Comparison of ENCODE assay signal across 9 cellular contexts in genomic region chr1:120913651-120914389, GRCh38. TPM values are rescaled to one million over a fixed set of nuclear protein-coding genes. Genes with fewer than 3 reads are reported as not detected.
A peak's percentile ranks its signal among the peaks of the same experiment; 100 is the strongest.
DNase-seq lines count a peak whose midpoint lies in the region; ATAC-seq, FAIRE-seq and TF ChIP-seq lines count a peak whose summit lies in the region.
"Not testable (repeated sequence)": the region's sequence is repeated elsewhere in the genome, so short reads cannot be mapped to it uniquely, and the experiment has no call there.
"Had no signal": no experiment of that assay in that cellular context is flagged by ENCODE, and none has a peak within 500 bp of the region (broad histone marks: within the 10 kb centered on the region; RNA-seq: fewer than 3 reads in every experiment).

No MANE protein-coding gene starts in this region.

- not testable (repeated sequence) for H3K4me1 Mint-ChIP-seq in CD4-positive, alpha-beta T cell (ENCODE audit: low read depth)

- not testable (repeated sequence) for H3K36me3 Mint-ChIP-seq in CD4-positive, alpha-beta T cell (ENCODE audit: low read depth)

- H3K9me3 Mint-ChIP-seq in CD4-positive, alpha-beta T cell, result not testable (repeated sequence)

- intact Hi-C loops in CD4-positive, alpha-beta T cell (cut with DNase I, micrococcal nuclease); posterior cingulate gyrus (cut with DNase I): not testable (repeated sequence)

- ATAC-seq in CD4-positive, alpha-beta T cell (ENCODE audit: poor library complexity), result not testable (repeated sequence)

- peak overlapping the region; percentile 77 for H3K27ac ChIP-seq in CD4-positive, alpha-beta T cell (ENCODE audit: low read depth, low read length)
- peak overlapping the region; percentile 46 for H3K27ac ChIP-seq in KOPT-K1 (ENCODE audit: low read depth, low read length, poor library complexity, severe bottlenecking)

- peak overlapping the region; percentile 97 for H3K4me3 Mint-ChIP-seq in CD4-positive, alpha-beta T cell

- not testable (repeated sequence) for H3K27me3 ChIP-seq in CD4-positive, alpha-beta T cell (ENCODE audit: control insufficient read depth, insufficient read depth, low read length); bronchial epithelial cell (ENCODE audit: control insufficient read depth, insufficient read depth, low read length)

- H3K4me3 ChIP-seq in bronchial epithelial cell (ENCODE audit: low read depth, low read length), result peak overlapping the region; percentile 44

- POLR2A ChIA-PET in CD4-positive, alpha-beta T cell (lab: Charles Lee), result not testable (repeated sequence)

- not testable (repeated sequence) for TF ChIP-seq CTCF in CD4-positive, alpha-beta T cell (IDR thresholded peaks at IDR 0.05); bronchial epithelial cell (IDR thresholded peaks at IDR 0.05; ENCODE audit: insufficient read depth, low read length, severe bottlenecking)

- not testable (repeated sequence) for H3K9me3 ChIP-seq in CD4-positive, alpha-beta T cell (ENCODE audit: control insufficient read depth, low read length); KOPT-K1 (ENCODE audit: insufficient read depth, low read length, poor library complexity, severe bottlenecking)

- CTCF ChIA-PET in CD4-positive, alpha-beta T cell (lab: Charles Lee), result not testable (repeated sequence)

- H3K27ac Mint-ChIP-seq in CD4-positive, alpha-beta T cell, result peak overlapping the region; percentile 96

- H3K36me3 ChIP-seq in KOPT-K1 (ENCODE audit: insufficient read depth, low read length); bronchial epithelial cell (ENCODE audit: control insufficient read depth, insufficient read depth, low read length): not testable (repeated sequence)

- not testable (repeated sequence) for H3K27me3 Mint-ChIP-seq in CD4-positive, alpha-beta T cell

- DNase-seq in CD4-positive, alpha-beta T cell, result peak; percentile 7 to 80 (median 66)
- DNase-seq in SW480 (ENCODE audit: low spot score) (peak; percentile 46), bronchial epithelial cell (ENCODE audit: low read depth) (peak; percentile 14), iris pigment epithelial cell (ENCODE audit: low read depth) (peak; percentile 16), posterior cingulate gyrus (peak in 8 of 10 donors; percentile 6 to 92 (median 35))
- peak; percentile 83 for DNase-seq in activated CD8-positive, alpha-beta memory T cell treated with anti-CD3 and anti-CD28 coated beads, Interleukin-2, amount 50 U/mL, for 48 hours
- DNase-seq in stimulated activated CD8-positive, alpha-beta memory T cell treated with anti-CD3 and anti-CD28 coated beads, Interleukin-2, amount 100 ng/mL, for 48 hours (ENCODE audit: low read depth in 2 of 2), result peak; percentile 16 to 51

- not testable (repeated sequence) for FAIRE-seq in bronchial epithelial cell (lab: Jason Lieb, UNC)

RNA-seq across cellular contexts. Expression of gene PPIAL4A, which starts 24.2 kb away (rescaled TPM):
- total RNA-seq in CD4-positive, alpha-beta T cell, result not detected
- not detected in 2 replicates for total RNA-seq in bronchial epithelial cell
- total RNA-seq: T-helper 1 cell treated with Interleukin-12 subunit alpha and Interleukin-12 subunit beta and Interleukin-4 antibody, amounts not matched to agents 30 ng/mL and 1 ng/mL, for 36 hours had no signal

Comparison
In these comparisons a context has a peak if more than half of its experiments do, and no peak if none do; other contexts are left out.
1. DNase-seq: peak in every context shown above with its lines; median percentile 83 in activated CD8-positive, alpha-beta memory T cell treated with anti-CD3 and anti-CD28 coated beads, Interleukin-2, amount 50 U/mL, for 48 hours; 66 in CD4-positive, alpha-beta T cell; 46 in SW480; 35 in posterior cingulate gyrus; 34 in stimulated activated CD8-positive, alpha-beta memory T cell treated with anti-CD3 and anti-CD28 coated beads, Interleukin-2, amount 100 ng/mL, for 48 hours; 16 in iris pigment epithelial cell; 14 in bronchial epithelial cell.